Comparison of ENCODE assay signal across 22 cellular contexts in genomic region chr11:35271031-35271430, GRCh38.
"Had no signal": no experiment of that assay in that cellular context is flagged by ENCODE, and none has a peak within 500 bp of the region (broad histone marks: within the 10 kb centered on the region; RNA-seq: fewer than 3 reads in every experiment).

No MANE protein-coding gene starts in this region.

- H3K36me3 Mint-ChIP-seq: memory B cell had no signal

- H3K9me3 ChIP-seq: left ventricle myocardium inferior, lower lobe of right lung, neutrophil, psoas muscle, stomach, thoracic aorta, transverse colon had no signal

- H3K36me3 ChIP-seq: left ventricle myocardium inferior, lower lobe of right lung, neutrophil, stomach, thoracic aorta, transverse colon had no signal

- H3K4me3 Mint-ChIP-seq: memory B cell, nephron progenitor cell had no signal

- ATAC-seq: esophagus mucosa, left cardiac atrium, lower lobe of right lung, psoas muscle, sciatic nerve had no signal

- H3K4me1 ChIP-seq: psoas muscle had no signal

- H3K27me3 ChIP-seq: neutrophil, stomach, transverse colon had no signal

- H3K4me3 ChIP-seq: left ventricle myocardium inferior, lower lobe of right lung, psoas muscle, stomach, thoracic aorta, transverse colon had no signal

- H3K27ac ChIP-seq: left ventricle myocardium inferior, lower lobe of right lung, neutrophil, psoas muscle, stomach, thoracic aorta, transverse colon had no signal

- H3K27ac Mint-ChIP-seq: nephron progenitor cell had no signal

- FAIRE-seq: colon, kidney had no signal

- H3K9me3 Mint-ChIP-seq: memory B cell, nephron progenitor cell had no signal

- DNase-seq: cerebellar nuclear complex; dermis blood vessel endothelial cell; kidney; left cardiac atrium; left ventricle myocardium inferior; lower lobe of right lung; midbrain; nephron progenitor cell; psoas muscle; retina; stimulated activated CD4-positive, alpha-beta T cell treated with anti-CD3 and anti-CD28 coated beads, Interleukin-2, amount 100 ng/mL, for 24 hours; stimulated activated CD4-positive, alpha-beta T cell treated with anti-CD3 and anti-CD28 coated beads, Interleukin-4, amount 100 ng/mL, for 4 hours; stomach; substantia nigra; transverse colon had no signal

- H3K27me3 Mint-ChIP-seq: memory B cell; stimulated activated naive B cell treated with anti-CD40 and anti-IgM and Interleukin-4, amounts not matched to agents 10 μg/mL and 1 μg/mL and 100 μg/mL, for 72 hours had no signal
